In the genomic region with DNA sequence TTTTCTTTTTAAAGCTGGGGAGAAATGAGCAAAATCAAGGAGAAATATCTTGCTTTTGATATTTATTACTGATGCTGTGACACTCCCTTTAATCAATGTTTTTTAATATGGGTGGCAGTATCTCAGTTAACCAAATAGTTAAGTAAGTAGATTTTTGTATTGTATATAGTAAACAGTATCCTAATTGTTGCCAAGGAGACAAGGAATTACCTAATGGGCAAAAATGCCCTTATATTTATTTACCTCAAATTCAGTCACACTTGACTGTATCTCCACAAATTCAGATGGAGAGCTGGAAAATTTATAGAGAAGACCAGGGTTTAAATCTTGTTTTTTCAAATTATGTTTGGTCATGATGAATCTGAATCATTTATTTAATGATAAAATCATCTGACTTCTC, we compare ENCODE assay signal across 11 cellular contexts. TPM values are rescaled to one million over a fixed set of nuclear protein-coding genes. Genes with fewer than 3 reads are reported as not detected.
DNase-seq lines count a peak whose midpoint lies in the region; ATAC-seq, FAIRE-seq and TF ChIP-seq lines count a peak whose summit lies in the region.
"Had no signal": no experiment of that assay in that cellular context is flagged by ENCODE, and none has a peak within 500 bp of the region (broad histone marks: within the 10 kb centered on the region; RNA-seq: fewer than 3 reads in every experiment).

No MANE protein-coding gene starts in this region.

- H3K4me1 ChIP-seq in A549, result peaks cover 39% of the 10 kb centered on the region
- no peaks in the 10 kb centered on the region for H3K4me1 ChIP-seq in HUES48 (ENCODE audit: control insufficient read depth, insufficient read depth, low read length)
- H3K4me1 ChIP-seq in breast epithelium, result peaks cover 0 to 4% of the 10 kb centered on the region in 2 donors
- H3K4me1 ChIP-seq in Peyer's patch, result peaks cover 0 to 22% (median 3%) of the 10 kb centered on the region in 4 donors

- no peaks in the 10 kb centered on the region for H3K27me3 ChIP-seq in HUES48 (ENCODE audit: control insufficient read depth, insufficient read depth, low read length)
- H3K27me3 ChIP-seq in breast epithelium, result no peaks in the 10 kb centered on the region
- no peaks in the 10 kb centered on the region for H3K27me3 ChIP-seq in Peyer's patch

- H3K9me3 Mint-ChIP-seq in natural killer cell, result peaks cover 0 to 6% of the 10 kb centered on the region in 2 donors

- peak overlapping the region; percentile 7 for H3K4me3 Mint-ChIP-seq in natural killer cell

- peaks cover 79% of the 10 kb centered on the region for H3K36me3 ChIP-seq in HUES48 (ENCODE audit: control insufficient read depth, insufficient read depth, low read length)
- peaks cover 7% of the 10 kb centered on the region for H3K36me3 ChIP-seq in breast epithelium
- H3K36me3 ChIP-seq in Peyer's patch, result peaks cover 0 to 55% (median 0%) of the 10 kb centered on the region in 3 donors

- peak overlapping the region; percentile 24; the same call in 2 of the 3 replicates for H3K4me2 ChIP-seq in A549

- TF ChIP-seq RAD21 in A549 (conservative IDR thresholded peaks at IDR 0.05 in 1 of 2, IDR thresholded peaks at IDR 0.05 in 1 of 2), result no peak

- no peaks in the 10 kb centered on the region for H3K27me3 Mint-ChIP-seq in natural killer cell (ENCODE audit: low read depth in 2 of 2)

- no peaks in the 10 kb centered on the region for H3K9me3 ChIP-seq in A549
- H3K9me3 ChIP-seq in HUES48 (ENCODE audit: control insufficient read depth, insufficient read depth, low read length), result no peaks in the 10 kb centered on the region
- no peaks in the 10 kb centered on the region for H3K9me3 ChIP-seq in breast epithelium
- no peaks in the 10 kb centered on the region for H3K9me3 ChIP-seq in Peyer's patch

- POLR2A ChIA-PET in A549 (lab: Yijun Ruan, JAX), result interaction anchor here (1.2 to 6.1 kb wide), 3 partner anchors 14 to 88 kb away, joined by 3 to 46 read pairs (median 21); no protein-coding TSS in a partner anchor

- intact Hi-C loops in breast epithelium (cut with DNase I; ENCODE audit: low total_unique reads), result no loop called here
- intact Hi-C loops in natural killer cell (cut with micrococcal nuclease), result no loop called here

- no peak for TF ChIP-seq CTCF in A549 (IDR thresholded peaks at IDR 0.05)
- no peak for TF ChIP-seq CTCF in breast epithelium (IDR thresholded peaks at IDR 0.05)
- TF ChIP-seq CTCF in natural killer cell (IDR thresholded peaks at IDR 0.05), result no peak
- TF ChIP-seq CTCF in Peyer's patch (IDR thresholded peaks at IDR 0.05), result no peak

- H3K27ac Mint-ChIP-seq in natural killer cell, result peak overlapping the region; percentile 33 to 99

- DNase-seq in A549 (ENCODE audit: low read depth in 1 of 2, low spot score in 1 of 2) (no peak), breast epithelium (ENCODE audit: low spot score in 2 of 2) (no peak), natural killer cell (no peak), Peyer's patch (no peak), iPS-NIHi11 (ENCODE audit: low spot score) (no peak), middle frontal gyrus (ENCODE audit: extremely low spot score, low spot score) (no peak), cerebellar nuclear complex (lab: John Stamatoyannopoulos, UW) (no peak)
- DNase-seq: activated naive CD4-positive, alpha-beta T cell; NK-92 treated with Interleukin-12 subunit alpha and Interleukin-12 subunit beta, amount 100 ng/mL, for 24 hours had no signal

- no peak for FAIRE-seq in A549 (lab: Jason Lieb, UNC)

- ATAC-seq in A549, result no peak
- no peak for ATAC-seq in natural killer cell

- no peak for TF ChIP-seq EP300 in A549 (IDR thresholded peaks at IDR 0.05)

- peaks cover 44 to 49% of the 10 kb centered on the region in 2 donors for H3K4me1 Mint-ChIP-seq in natural killer cell

- no peak overlapping the region for H3K9ac ChIP-seq in HUES48 (ENCODE audit: low read depth, low read length)

- H3K27ac ChIP-seq in A549 (no peak overlapping the region), HUES48 (ENCODE audit: low read depth, low read length) (peak overlapping the region; percentile 42), breast epithelium (peak overlapping the region; percentile 22 to 99), Peyer's patch (peak overlapping the region in 2 of 4 donors; percentile 1 to 33)
- H3K27ac ChIP-seq: HL-60 had no signal

- CTCF ChIA-PET in A549 (lab: Yijun Ruan, JAX), result interaction anchor here (0.9 to 4.5 kb wide), 8 partner anchors 11 to 99 kb away, joined by 3 to 33 read pairs (median 4); no protein-coding TSS in a partner anchor

- no peaks in the 10 kb centered on the region for H3K36me3 Mint-ChIP-seq in natural killer cell

- no peak overlapping the region for H3K4me3 ChIP-seq in A549
- no peak overlapping the region for H3K4me3 ChIP-seq in HUES48 (ENCODE audit: low read depth, low read length)
- no peak overlapping the region for H3K4me3 ChIP-seq in breast epithelium
- no peak overlapping the region for H3K4me3 ChIP-seq in Peyer's patch

- TF ChIP-seq POLR2A in A549 (IDR thresholded peaks at IDR 0.05; ENCODE audit: low read length) (no peak), breast epithelium (IDR thresholded peaks at IDR 0.05) (no peak), Peyer's patch (IDR thresholded peaks at IDR 0.05) (no peak)

TF ChIP-seq in A549, 52 proteins besides CTCF, POLR2A, EP300 and RAD21:
- TF ChIP-seq ZFP36 (IDR thresholded peaks at IDR 0.05; ENCODE audit: borderline replicate concordance, partially characterized antibody) (no peak), JUN (IDR thresholded peaks at IDR 0.05) (no peak), PHF8 (IDR thresholded peaks at IDR 0.05; ENCODE audit: borderline replicate concordance, low read depth) (no peak), FOSB (CRISPR knock-in tag; IDR thresholded peaks at IDR 0.05) (0 out of 2 replicates have a peak, but pooled peaks have one; percentile 52), MAZ (IDR thresholded peaks at IDR 0.05; ENCODE audit: borderline replicate concordance, low read depth, low read length) (no peak)
- TF ChIP-seq, protein P1, sequence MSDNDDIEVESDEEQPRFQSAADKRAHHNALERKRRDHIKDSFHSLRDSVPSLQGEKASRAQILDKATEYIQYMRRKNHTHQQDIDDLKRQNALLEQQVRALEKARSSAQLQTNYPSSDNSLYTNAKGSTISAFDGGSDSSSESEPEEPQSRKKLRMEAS (IDR thresholded peaks at IDR 0.05), result no peak

RNA-seq across cellular contexts. Expression of a gene that starts 3.6 kb away (rescaled TPM):
- polyA plus RNA-seq in A549 (2011; rRNA removed) (68.2 and 88.1 TPM in 2 replicates), A549 (2017; fragmentation: RNase III; extraction: RNeasy Plus Mini Kit Qiagen cat#74134 plus additional on column Dnase treatment) (29.5 to 30.2 TPM (median 29.5 TPM) in 3 replicates)
- 19.7 and 19.8 TPM in 2 replicates for polyA plus RNA-seq in A549 (2012; cell fraction: cytosol; rRNA removed)
- polyA plus RNA-seq in A549 (2012; cell fraction: nucleus; rRNA removed), result 42.4 and 67.4 TPM in 2 replicates
- 127 and 129 TPM in 2 replicates for polyA minus RNA-seq in A549 (2011; rRNA and poly(A)+ RNA removed)
- total RNA-seq in breast epithelium (100 to 1,000 TPM; 137 to 215 (median 197) TPM), natural killer cell (100 to 1,000 TPM; 418 to 449 (median 441) TPM), Peyer's patch (100 to 1,000 TPM; 109 to 370 (median 161) TPM)

Comparison
In these comparisons a context has a peak if more than half of its experiments do, and no peak if none do; other contexts are left out.
1. H3K27ac ChIP-seq: peak in HUES48 (single experiment) and breast epithelium (2 of 2); none in A549 (0 of 2).